ENCODE assay signal across 9 cellular contexts in the genomic region with DNA sequence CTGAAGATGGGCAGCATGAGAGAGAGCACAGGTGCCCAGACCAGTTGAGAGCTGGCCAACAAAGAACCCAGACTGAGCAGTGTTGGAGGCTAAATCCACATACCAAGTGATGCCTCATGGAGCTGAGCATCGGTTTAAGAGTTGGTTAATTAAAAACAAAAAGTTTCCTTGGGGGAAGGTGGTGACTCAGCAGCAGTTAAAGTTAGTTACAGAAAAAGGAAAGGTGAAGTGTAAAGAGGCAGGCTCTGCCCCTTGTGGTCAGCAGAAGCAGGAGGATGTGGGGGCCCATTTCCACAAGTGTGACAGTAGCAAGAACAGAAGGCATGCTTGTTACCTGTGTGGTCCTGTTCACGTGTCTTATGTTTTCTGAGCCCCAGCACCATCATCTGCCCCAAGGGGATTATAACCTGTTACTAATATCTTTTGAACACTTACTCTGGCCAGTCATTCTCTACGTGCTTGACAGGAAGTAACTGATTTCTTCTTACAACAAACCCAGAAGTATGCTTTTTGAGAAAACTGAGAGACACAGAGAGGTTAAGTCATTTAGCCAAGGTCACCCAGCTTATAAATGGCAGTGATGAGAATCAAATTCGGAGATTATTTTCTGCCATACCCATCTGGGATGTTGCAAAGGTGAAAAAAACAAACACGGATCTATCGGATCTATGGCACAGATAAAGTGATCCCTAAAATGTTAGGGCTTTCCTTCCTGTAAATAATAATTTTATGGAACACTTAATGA.
A peak's percentile ranks its signal among the peaks of the same experiment; 100 is the strongest.
DNase-seq lines count a peak whose midpoint lies in the region; ATAC-seq and TF ChIP-seq lines count a peak whose summit lies in the region.
"Had no signal": no experiment of that assay in that cellular context is flagged by ENCODE, and none has a peak within 500 bp of the region (broad histone marks: within the 10 kb centered on the region; RNA-seq: fewer than 3 reads in every experiment).

No MANE protein-coding gene starts in this region.

- H3K27me3 ChIP-seq in ascending aorta (no peaks in the 10 kb centered on the region), transverse colon (no peaks in the 10 kb centered on the region)

- no peak overlapping the region for H3K27ac Mint-ChIP-seq in chondrocyte (ENCODE audit: unreplicated experiment)
- H3K27ac Mint-ChIP-seq in activated T-helper 1 cell treated with anti-CD3 and anti-CD28 coated beads, Interleukin-12 subunit alpha, Interleukin-12 subunit beta, Interleukin-2, Interleukin-4 antibody, amounts not matched to agents 30 ng/mL and 10 ng/mL and 1 ng/mL, durations not matched to agents 14 hours and 24 hours and 36 hours: no peak overlapping the region

- H3K4me1 ChIP-seq in ascending aorta (no peaks in the 10 kb centered on the region), transverse colon (no peaks in the 10 kb centered on the region)

- DNase-seq in ELF-1 (ENCODE audit: low read depth, low spot score): peak; percentile 18
- DNase-seq in chondrocyte (ENCODE audit: low spot score): no peak
- no peak for DNase-seq in ascending aorta (ENCODE audit: low spot score in 2 of 2)
- DNase-seq in transverse colon: no peak
- DNase-seq in activated T-helper 1 cell treated with anti-CD3 and anti-CD28 coated beads, Interleukin-12 subunit alpha, Interleukin-12 subunit beta, Interleukin-2, Interleukin-4 antibody, amounts not matched to agents 30 ng/mL and 10 ng/mL and 1 ng/mL, durations not matched to agents 14 hours and 24 hours and 36 hours (ENCODE audit: low spot score): no peak
- DNase-seq in occipital lobe (lab: John Stamatoyannopoulos, UW): no peak

- intact Hi-C loops in ascending aorta (cut with DNase I) (no loop called here), transverse colon (cut with DNase I; ENCODE audit: low total_unique reads) (no loop called here)
- intact Hi-C loops in activated T-helper 1 cell treated with anti-CD3 and anti-CD28 coated beads, Interleukin-12 subunit alpha, Interleukin-12 subunit beta, Interleukin-2, Interleukin-4 antibody, amounts not matched to agents 30 ng/mL and 10 ng/mL and 1 ng/mL, durations not matched to agents 14 hours and 24 hours and 36 hours (cut with micrococcal nuclease): no loop called here

- no peaks in the 10 kb centered on the region for H3K9me3 ChIP-seq in ascending aorta
- H3K9me3 ChIP-seq in transverse colon: no peaks in the 10 kb centered on the region

- H3K4me3 Mint-ChIP-seq in chondrocyte (ENCODE audit: unreplicated experiment): no peak overlapping the region
- no peak overlapping the region for H3K4me3 Mint-ChIP-seq in activated T-helper 1 cell treated with anti-CD3 and anti-CD28 coated beads, Interleukin-12 subunit alpha, Interleukin-12 subunit beta, Interleukin-2, Interleukin-4 antibody, amounts not matched to agents 30 ng/mL and 10 ng/mL and 1 ng/mL, durations not matched to agents 14 hours and 24 hours and 36 hours
- H3K4me3 Mint-ChIP-seq: central memory CD8-positive, alpha-beta T cell had no signal

- TF ChIP-seq CTCF in chondrocyte (IDR thresholded peaks at IDR 0.05) (peak; percentile 17), ascending aorta (IDR thresholded peaks at IDR 0.05) (no peak), transverse colon (IDR thresholded peaks at IDR 0.05) (no peak)

- peak; percentile 94 for ATAC-seq in GM19438 (IDR thresholded peaks at IDR 0.05; ENCODE audit: low read depth, unreplicated experiment)
- ATAC-seq in HG03175 (IDR thresholded peaks at IDR 0.05; ENCODE audit: unreplicated experiment): peak; percentile 97

- H3K27ac ChIP-seq in ascending aorta (no peak overlapping the region), transverse colon (no peak overlapping the region)

- 56 to 64% methylated on average over 6 of the region's 6 CpGs for WGBS in transverse colon (ENCODE audit: low coverage in 1 of 2), 2 donors

- H3K4me3 ChIP-seq in ascending aorta (no peak overlapping the region), transverse colon (no peak overlapping the region)

- no peaks in the 10 kb centered on the region for H3K27me3 Mint-ChIP-seq in chondrocyte (ENCODE audit: low read depth)
- peaks cover 14% of the 10 kb centered on the region for H3K27me3 Mint-ChIP-seq in activated T-helper 1 cell treated with anti-CD3 and anti-CD28 coated beads, Interleukin-12 subunit alpha, Interleukin-12 subunit beta, Interleukin-2, Interleukin-4 antibody, amounts not matched to agents 30 ng/mL and 10 ng/mL and 1 ng/mL, durations not matched to agents 14 hours and 24 hours and 36 hours (ENCODE audit: insufficient read depth)
- H3K27me3 Mint-ChIP-seq: central memory CD8-positive, alpha-beta T cell had no signal

- TF ChIP-seq EP300 in transverse colon (IDR thresholded peaks at IDR 0.05; ENCODE audit: low read depth): no peak

- H3K9me3 Mint-ChIP-seq in chondrocyte (ENCODE audit: low read depth): peaks cover 7% of the 10 kb centered on the region
- no peaks in the 10 kb centered on the region for H3K9me3 Mint-ChIP-seq in activated T-helper 1 cell treated with anti-CD3 and anti-CD28 coated beads, Interleukin-12 subunit alpha, Interleukin-12 subunit beta, Interleukin-2, Interleukin-4 antibody, amounts not matched to agents 30 ng/mL and 10 ng/mL and 1 ng/mL, durations not matched to agents 14 hours and 24 hours and 36 hours
- H3K9me3 Mint-ChIP-seq: central memory CD8-positive, alpha-beta T cell had no signal

- H3K36me3 ChIP-seq in ascending aorta: no peaks in the 10 kb centered on the region
- H3K36me3 ChIP-seq in transverse colon: no peaks in the 10 kb centered on the region

- TF ChIP-seq POLR2A in transverse colon (IDR thresholded peaks at IDR 0.05): no peak

- H3K36me3 Mint-ChIP-seq in chondrocyte (ENCODE audit: low read depth): no peaks in the 10 kb centered on the region
- H3K36me3 Mint-ChIP-seq in activated T-helper 1 cell treated with anti-CD3 and anti-CD28 coated beads, Interleukin-12 subunit alpha, Interleukin-12 subunit beta, Interleukin-2, Interleukin-4 antibody, amounts not matched to agents 30 ng/mL and 10 ng/mL and 1 ng/mL, durations not matched to agents 14 hours and 24 hours and 36 hours (ENCODE audit: low read depth): no peaks in the 10 kb centered on the region

- in situ Hi-C loops in transverse colon (cut with MboI; ENCODE audit: low pct_ligation_motif_present in 1 of 4, low pct_unique_long_range_greater_than_20kb in 1 of 4, low sequenced_read_pairs in 3 of 4): no loop called here

- H3K4me1 Mint-ChIP-seq in chondrocyte (ENCODE audit: low read depth): no peaks in the 10 kb centered on the region
- H3K4me1 Mint-ChIP-seq in activated T-helper 1 cell treated with anti-CD3 and anti-CD28 coated beads, Interleukin-12 subunit alpha, Interleukin-12 subunit beta, Interleukin-2, Interleukin-4 antibody, amounts not matched to agents 30 ng/mL and 10 ng/mL and 1 ng/mL, durations not matched to agents 14 hours and 24 hours and 36 hours (ENCODE audit: low read depth): peaks cover 14% of the 10 kb centered on the region
- H3K4me1 Mint-ChIP-seq: central memory CD8-positive, alpha-beta T cell had no signal
